Comparison of ENCODE assay signal across 20 cellular contexts in the genomic region with DNA sequence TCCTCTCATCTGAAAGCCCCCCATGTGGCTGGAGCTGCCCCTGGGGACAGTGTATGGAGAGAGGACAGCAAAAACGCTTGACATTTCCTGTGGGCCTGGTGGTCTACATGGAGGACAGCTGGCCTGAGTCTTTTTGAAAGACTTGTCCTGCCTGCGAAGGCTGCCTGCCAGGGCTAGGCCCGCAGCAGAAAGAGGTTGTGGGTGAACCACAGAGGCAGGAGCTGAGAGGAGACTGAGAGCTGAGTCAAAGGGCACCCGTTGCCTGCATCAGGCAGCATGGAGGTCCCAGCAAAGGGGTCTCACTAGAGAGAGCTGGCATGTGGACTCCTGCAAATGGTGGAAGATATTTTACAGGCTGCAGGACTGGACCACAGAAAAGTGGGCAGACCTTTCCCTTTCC.
"Had no signal": no experiment of that assay in that cellular context is flagged by ENCODE, and none has a peak within 500 bp of the region (broad histone marks: within the 10 kb centered on the region; RNA-seq: fewer than 3 reads in every experiment).

No MANE protein-coding gene starts in this region.

- H3K27me3 ChIP-seq: ascending aorta, dorsolateral prefrontal cortex, esophagus muscularis mucosa, foreskin keratinocyte, heart left ventricle, SJCRH30, suprapubic skin had no signal

- ATAC-seq: activated CD4-positive, alpha-beta T cell treated with anti-CD3 and anti-CD28 coated beads for 36 hours; foreskin keratinocyte; left lobe of liver; stimulated activated memory B cell treated with anti-CD40 and anti-IgM and Interleukin-4, amounts not matched to agents 10 μg/mL and 1 μg/mL and 100 μg/mL, for 72 hours had no signal

- H3K27me3 Mint-ChIP-seq: activated CD4-positive, alpha-beta T cell treated with anti-CD3 and anti-CD28 coated beads for 36 hours; activated naive CD8-positive, alpha-beta T cell treated with anti-CD3 and anti-CD28 coated beads, Interleukin-2, amount 10 ng/mL, durations not matched to agents 7 days and 5 days; stimulated activated memory B cell treated with anti-CD40 and anti-IgM and Interleukin-4, amounts not matched to agents 10 μg/mL and 1 μg/mL and 100 μg/mL, for 72 hours; type B pancreatic cell had no signal

- H3K9me3 Mint-ChIP-seq: activated naive CD8-positive, alpha-beta T cell treated with anti-CD3 and anti-CD28 coated beads, Interleukin-2, amount 10 ng/mL, durations not matched to agents 7 days and 5 days; stimulated activated memory B cell treated with anti-CD40 and anti-IgM and Interleukin-4, amounts not matched to agents 10 μg/mL and 1 μg/mL and 100 μg/mL, for 72 hours; type B pancreatic cell had no signal

- H3K36me3 ChIP-seq: ascending aorta, esophagus muscularis mucosa, heart left ventricle, SJCRH30, suprapubic skin had no signal

- DNase-seq: activated CD4-positive, alpha-beta T cell treated with anti-CD3 and anti-CD28 coated beads for 36 hours; activated effector memory CD4-positive, alpha-beta T cell treated with anti-CD3 and anti-CD28 coated beads, Interleukin-2, amount 50 U/mL, for 16 hours; activated naive CD8-positive, alpha-beta T cell treated with anti-CD3 and anti-CD28 coated beads, Interleukin-2, amount 10 ng/mL, durations not matched to agents 7 days and 5 days; dorsolateral prefrontal cortex; foreskin keratinocyte; heart left ventricle; islet precursor cell; mammary epithelial cell; retina; SJCRH30; small intestine; SW 1271; T1000 had no signal

- H3K4me3 Mint-ChIP-seq: activated CD4-positive, alpha-beta T cell treated with anti-CD3 and anti-CD28 coated beads for 36 hours; activated naive CD8-positive, alpha-beta T cell treated with anti-CD3 and anti-CD28 coated beads, Interleukin-2, amount 10 ng/mL, durations not matched to agents 7 days and 5 days; stimulated activated memory B cell treated with anti-CD40 and anti-IgM and Interleukin-4, amounts not matched to agents 10 μg/mL and 1 μg/mL and 100 μg/mL, for 72 hours; type B pancreatic cell had no signal

- H3K4me1 ChIP-seq: ascending aorta, SJCRH30 had no signal

- H3K4me3 ChIP-seq: ascending aorta, dorsolateral prefrontal cortex, esophagus muscularis mucosa, heart left ventricle, SJCRH30, suprapubic skin had no signal

- H3K27ac ChIP-seq: ascending aorta, dorsolateral prefrontal cortex, esophagus muscularis mucosa, foreskin keratinocyte, heart left ventricle, SJCRH30, suprapubic skin, VCaP had no signal

- H3K27ac Mint-ChIP-seq: activated CD4-positive, alpha-beta T cell treated with anti-CD3 and anti-CD28 coated beads for 36 hours; activated naive CD8-positive, alpha-beta T cell treated with anti-CD3 and anti-CD28 coated beads, Interleukin-2, amount 10 ng/mL, durations not matched to agents 7 days and 5 days; stimulated activated memory B cell treated with anti-CD40 and anti-IgM and Interleukin-4, amounts not matched to agents 10 μg/mL and 1 μg/mL and 100 μg/mL, for 72 hours; type B pancreatic cell had no signal

- H3K9me3 ChIP-seq: ascending aorta, esophagus muscularis mucosa, heart left ventricle, SJCRH30, suprapubic skin had no signal
